Comparison of ENCODE assay signal across 8 cellular contexts in genomic region chr21:42652527-42653491, GRCh38. TPM values are rescaled to one million over a fixed set of nuclear protein-coding genes. Genes with fewer than 3 reads are reported as not detected.
A peak's percentile ranks its signal among the peaks of the same experiment; 100 is the strongest.
DNase-seq lines count a peak whose midpoint lies in the region; ATAC-seq and TF ChIP-seq lines count a peak whose summit lies in the region.

No MANE protein-coding gene starts in this region.

- H3K27me3 ChIP-seq in sigmoid colon, result peaks cover 0 to 7% (median 0%) of the 10 kb centered on the region in 3 donors

- TF ChIP-seq POLR2A in sigmoid colon (IDR thresholded peaks at IDR 0.05), result no peak

- in situ Hi-C loops in astrocyte of the spinal cord (cut with HindIII; ENCODE audit: low sequenced_read_pairs), result no loop called here

- H3K4me3 ChIP-seq in astrocyte of the spinal cord (ENCODE audit: low read depth, low read length) (no peak overlapping the region), iPS-18c (ENCODE audit: insufficient read depth, low read depth, low read length) (peak overlapping the region; percentile 40), sigmoid colon (peak overlapping the region; percentile 45 to 86 (median 82))

- H3K27me3 Mint-ChIP-seq in Calu3 (ENCODE audit: unreplicated experiment), result peaks cover 13% of the 10 kb centered on the region

- H3K4me3 Mint-ChIP-seq in Calu3 (ENCODE audit: low read depth, unreplicated experiment), result peak overlapping the region; percentile 66

- peak; percentile 46 for TF ChIP-seq CTCF in Calu3 (IDR thresholded peaks at IDR 0.05; ENCODE audit: unreplicated experiment)
- peak; percentile 44 for TF ChIP-seq CTCF in astrocyte of the spinal cord (IDR thresholded peaks at IDR 0.05; ENCODE audit: low read depth, low read length)
- peak; percentile 52 to 69 (median 56) for TF ChIP-seq CTCF in sigmoid colon (IDR thresholded peaks at IDR 0.05)

- 31 to 33% methylated on average over 44 of the region's 44 CpGs for WGBS in sigmoid colon, 2 donors

- BruUV-seq in Calu3 (replicated peaks; lab: Mats Ljungman, UMichigan), result no TSS peak

- H3K9me3 Mint-ChIP-seq in Calu3 (ENCODE audit: low read depth, unreplicated experiment), result no peaks in the 10 kb centered on the region

- peak overlapping the region; percentile 75 to 95 (median 90) for H3K27ac ChIP-seq in sigmoid colon

- no peak for TF ChIP-seq EP300 in sigmoid colon (IDR thresholded peaks at IDR 0.05)

- intact Hi-C loops in Calu3 (cut with micrococcal nuclease; ENCODE audit: unreplicated experiment), result loop anchor here (5.0 kb wide), 2 partner anchors 46 to 179 kb away; no protein-coding TSS in a partner anchor
- intact Hi-C loops in sigmoid colon (cut with DNase I), result loop anchor here (2.0 kb wide), 1 partner anchor 20 kb away; no protein-coding TSS in a partner anchor

- H3K36me3 ChIP-seq in sigmoid colon, result no peaks in the 10 kb centered on the region

- no peak overlapping the region for H3K27ac Mint-ChIP-seq in Calu3 (ENCODE audit: unreplicated experiment)

- peaks cover 0 to 55% (median 47%) of the 10 kb centered on the region in 4 donors for H3K4me1 ChIP-seq in sigmoid colon

- ATAC-seq in GM19452 (IDR thresholded peaks at IDR 0.05; ENCODE audit: unreplicated experiment), result no peak

- H3K36me3 Mint-ChIP-seq in Calu3 (ENCODE audit: insufficient read depth, unreplicated experiment), result peaks cover 11% of the 10 kb centered on the region

- CTCF ChIA-PET in Calu3 (lab: Charles Lee), result interaction anchor here (0.7 to 2.6 kb wide), 4 partner anchors 10 to 78 kb away, joined by 3 to 10 read pairs (median 4); no protein-coding TSS in a partner anchor

- H3K9me3 ChIP-seq in iPS-18c (ENCODE audit: control insufficient read depth, insufficient read depth, low read length) (peaks cover 2% of the 10 kb centered on the region), sigmoid colon (no peaks in the 10 kb centered on the region)

- DNase-seq in Calu3 (peak; percentile 74), NCI-H1694 (lab: John Stamatoyannopoulos, UW) (peak; percentile 62), astrocyte of the spinal cord (ENCODE audit: low read depth, low spot score) (peak; percentile 10), sigmoid colon (peak; percentile 92), amniotic stem cell (lab: John Stamatoyannopoulos, UW) (no peak), middle frontal gyrus (ENCODE audit: extremely low spot score, low spot score) (no peak)

- H3K4me1 Mint-ChIP-seq in Calu3 (ENCODE audit: low read depth, unreplicated experiment), result peaks cover 19% of the 10 kb centered on the region

RNA-seq across cellular contexts. Expression of gene PDE9A, which starts 0.6 kb away (rescaled TPM):
- 10.9 and 14.3 TPM in 2 replicates for total RNA-seq in Calu3 (2022)
- total RNA-seq in sigmoid colon, result 100 to 1,000 TPM in 1 of 4 donors, 10 to 100 TPM in 3; 71.6 to 102 (median 83.2) TPM
- 100 to 1,000 TPM; 103 to 433 (median 184) TPM for polyA plus RNA-seq in sigmoid colon

Comparison
In these comparisons a context has a peak if more than half of its experiments do, and no peak if none do; other contexts are left out.
1. DNase-seq: peak in Calu3 (single experiment), NCI-H1694 (single experiment), astrocyte of the spinal cord (single experiment) and sigmoid colon (single experiment); none in amniotic stem cell (single experiment) and middle frontal gyrus (single experiment).
2. Peak in every context shown above with its lines, with median percentiles within 50 percentile points of each other: CTCF ChIP-seq.